Comparison of ENCODE assay signal across 6 cellular contexts in the genomic region with DNA sequence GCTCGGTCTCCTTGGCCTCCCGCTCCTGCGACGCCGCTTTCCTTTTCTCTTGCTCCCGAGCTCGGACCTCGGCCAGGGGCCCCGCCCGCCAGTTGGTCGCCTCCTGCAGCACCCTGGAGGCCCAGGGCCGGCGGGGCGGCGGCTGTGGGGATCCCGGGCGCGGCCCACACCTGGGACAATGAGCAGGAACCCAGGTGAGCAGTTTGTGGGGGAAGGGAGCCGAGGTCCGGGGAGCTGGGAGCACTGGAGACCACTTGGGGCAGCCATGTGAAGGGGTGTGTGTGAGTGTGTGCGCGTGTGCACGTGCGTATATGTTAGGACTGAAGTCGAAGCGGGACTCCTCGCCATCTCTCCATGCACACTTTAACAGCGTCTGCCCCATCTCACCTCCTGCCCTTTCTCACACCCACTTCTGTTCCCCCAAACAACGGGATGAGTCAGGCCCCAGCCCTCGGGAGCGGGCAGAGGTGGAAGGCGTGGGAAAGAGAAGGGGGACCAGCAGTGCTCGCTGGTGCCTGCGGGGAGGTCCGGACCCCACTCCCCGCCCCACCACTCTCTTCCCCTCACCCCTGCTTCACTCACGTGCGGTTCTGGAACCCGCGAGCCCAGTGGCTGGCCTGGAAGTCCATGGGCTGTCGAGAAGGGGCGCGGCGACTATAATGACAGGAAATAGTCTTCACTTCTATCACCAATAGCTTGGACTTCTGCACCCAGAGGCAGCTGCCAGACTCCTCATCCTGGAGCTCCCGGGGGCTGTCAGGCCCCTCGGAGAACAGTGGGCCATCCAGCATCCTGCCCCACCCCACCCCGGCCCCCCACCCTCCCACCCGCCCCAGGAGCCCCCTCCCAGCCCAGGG. TPM values are rescaled to one million over a fixed set of nuclear protein-coding genes. Genes with fewer than 3 reads are reported as not detected.
DNase-seq lines count a peak whose midpoint lies in the region; ATAC-seq and TF ChIP-seq lines count a peak whose summit lies in the region.

No MANE protein-coding gene starts in this region.

- no peaks in the 10 kb centered on the region for H3K9me3 Mint-ChIP-seq in T-helper 2 cell treated with Interferon-gamma antibody and Interleukin-4, amounts not matched to agents 5 μg/mL and 100 μg/mL, for 36 hours

- no peaks in the 10 kb centered on the region for H3K36me3 ChIP-seq in iPS DF 6.9 (ENCODE audit: control insufficient read depth, insufficient read depth, low read length)
- peaks cover 0 to 36% (median 27%) of the 10 kb centered on the region in 4 donors for H3K36me3 ChIP-seq in upper lobe of left lung

- H3K27me3 Mint-ChIP-seq in T-helper 2 cell treated with Interferon-gamma antibody and Interleukin-4, amounts not matched to agents 5 μg/mL and 100 μg/mL, for 36 hours (ENCODE audit: low read depth), result peaks cover 52% of the 10 kb centered on the region

- peak overlapping the region; percentile 50; the same call in 1 of the 2 replicates for H3K4me3 ChIP-seq in iPS DF 6.9 (ENCODE audit: low read length)
- peak overlapping the region; percentile 30 to 61 (median 49) for H3K4me3 ChIP-seq in upper lobe of left lung

- ATAC-seq in upper lobe of left lung (ENCODE audit: low FRiP score in 2 of 2), result peak in 1 of 2 donors; percentile 13

- peaks cover 25% of the 10 kb centered on the region for H3K4me1 Mint-ChIP-seq in T-helper 2 cell treated with Interferon-gamma antibody and Interleukin-4, amounts not matched to agents 5 μg/mL and 100 μg/mL, for 36 hours (ENCODE audit: low read depth)

- no peak for TF ChIP-seq EP300 in upper lobe of left lung (IDR thresholded peaks at IDR 0.05)

- peak overlapping the region; percentile 55 for H3K4me3 Mint-ChIP-seq in T-helper 2 cell treated with Interferon-gamma antibody and Interleukin-4, amounts not matched to agents 5 μg/mL and 100 μg/mL, for 36 hours

- DNase-seq in NCI-H82 (lab: John Stamatoyannopoulos, UW) (peak; percentile 57), NCI-H82 treated with DMSO at 0.1 percent for 48 hours (lab: John Stamatoyannopoulos, UW; ENCODE audit: unreplicated experiment) (no peak), iPS DF 6.9 (ENCODE audit: low read depth, low spot score) (no peak), upper lobe of left lung (peak in 1 of 2 donors; percentile 89), NOMO-1 (lab: John Stamatoyannopoulos, UW; ENCODE audit: unreplicated experiment in 2 of 2) (no peak)
- DNase-seq in T-helper 2 cell treated with Interferon-gamma antibody and Interleukin-4, amounts not matched to agents 5 μg/mL and 100 μg/mL, for 36 hours (ENCODE audit: low spot score), result no peak

- H3K27ac ChIP-seq in iPS DF 6.9 (ENCODE audit: low read length) (no peak overlapping the region), upper lobe of left lung (no peak overlapping the region)

- no peaks in the 10 kb centered on the region for H3K9me3 ChIP-seq in iPS DF 6.9 (ENCODE audit: control insufficient read depth, insufficient read depth, low read length)
- no peaks in the 10 kb centered on the region for H3K9me3 ChIP-seq in upper lobe of left lung

- H3K27ac Mint-ChIP-seq in T-helper 2 cell treated with Interferon-gamma antibody and Interleukin-4, amounts not matched to agents 5 μg/mL and 100 μg/mL, for 36 hours, result no peak overlapping the region

- peaks cover 28% of the 10 kb centered on the region for H3K36me3 Mint-ChIP-seq in T-helper 2 cell treated with Interferon-gamma antibody and Interleukin-4, amounts not matched to agents 5 μg/mL and 100 μg/mL, for 36 hours (ENCODE audit: low read depth)

- H3K27me3 ChIP-seq in iPS DF 6.9 (ENCODE audit: control insufficient read depth, insufficient read depth, low read length) (peaks cover 48% of the 10 kb centered on the region), upper lobe of left lung (peaks cover 0 to 41% (median 28%) of the 10 kb centered on the region in 4 donors)

- TF ChIP-seq POLR2A in upper lobe of left lung (IDR thresholded peaks at IDR 0.05), result no peak

- H3K4me1 ChIP-seq in iPS DF 6.9 (ENCODE audit: control insufficient read depth, insufficient read depth, low read length), result peaks cover 13% of the 10 kb centered on the region
- H3K4me1 ChIP-seq in upper lobe of left lung, result peaks cover 36 to 51% (median 47%) of the 10 kb centered on the region in 4 donors

- no peak for TF ChIP-seq CTCF in upper lobe of left lung (IDR thresholded peaks at IDR 0.05)

- WGBS in iPS DF 6.9 (ENCODE audit: insufficient coverage, insufficient read length), result no CpG with 5 or more reads among the region's 48 CpGs
- WGBS in upper lobe of left lung, 2 donors, result 0 to 3% methylated on average over 8 to 38 of the region's 48 CpGs

RNA-seq across cellular contexts. Expression of gene DDN, which starts 0.5 kb away (rescaled TPM):
- total RNA-seq in upper lobe of left lung, result under 1 TPM in 4 of 6 donors, not detected in 2; 0.13 to 0.30 (median 0.18) TPM

RNA-seq across cellular contexts. Expression of gene PRKAG1, which starts 19.9 kb away (rescaled TPM):
- 10 to 100 TPM; 25.1 to 56.5 (median 42.0) TPM for total RNA-seq in upper lobe of left lung

RNA-seq across cellular contexts. Expression of gene WNT1, which starts 20.6 kb away (rescaled TPM):
- under 1 TPM in 1 of 6 donors, not detected in 5; 0.34 TPM for total RNA-seq in upper lobe of left lung

RNA-seq across cellular contexts. Expression of gene WNT10B, which starts 27.2 kb away (rescaled TPM):
- 1 to 10 TPM in 1 of 6 donors, under 1 TPM in 2, not detected in 3; 0.69 to 2.2 (median 0.74) TPM for total RNA-seq in upper lobe of left lung

RNA-seq across cellular contexts. Expression of gene ARF3, which starts 41.4 kb away (rescaled TPM):
- 100 to 1,000 TPM in 3 of 6 donors, 10 to 100 TPM in 3; 67.4 to 178 (median 99.2) TPM for total RNA-seq in upper lobe of left lung
